In the genomic region with DNA sequence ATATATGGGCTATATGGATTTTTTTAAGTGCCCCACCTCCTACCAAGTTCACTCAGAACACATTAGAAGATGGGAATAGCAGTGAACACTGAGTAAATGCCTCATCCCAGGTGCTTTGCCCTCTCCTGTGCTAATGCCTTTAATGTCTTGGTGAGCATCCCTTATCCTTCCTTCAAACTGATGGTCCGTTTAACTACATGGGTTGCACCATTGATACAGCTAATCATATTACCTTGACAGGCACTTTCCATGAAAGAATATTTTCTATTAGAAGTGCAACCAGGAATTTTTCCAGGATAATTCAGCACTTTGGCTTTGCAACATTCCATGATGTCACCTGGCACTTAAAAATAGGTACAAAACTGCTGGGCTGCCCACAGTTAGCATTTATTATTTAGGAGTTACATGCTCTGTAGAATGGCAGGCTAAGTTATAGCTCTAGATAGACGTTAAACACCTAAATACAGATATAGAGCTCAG, we compare ENCODE assay signal across 34 cellular contexts.
"Had no signal": no experiment of that assay in that cellular context is flagged by ENCODE, and none has a peak within 500 bp of the region (broad histone marks: within the 10 kb centered on the region; RNA-seq: fewer than 3 reads in every experiment).

No MANE protein-coding gene starts in this region.

- H3K4me3 ChIP-seq: MG63 had no signal

- H3K27me3 ChIP-seq: MG63 had no signal

- DNase-seq: Karpas-422, Kasumi-1, MG63, MM.1S, MV-4-11, NCI-H1048, NCI-H1092, NCI-H1092 treated with DMSO at 0.1 percent for 48 hours, NCI-H1105, NCI-H1105 treated with DMSO at 0.1 percent for 48 hours, NCI-H1417, NCI-H1417 treated with DMSO at 0.1 percent for 48 hours, NCI-H1436, NCI-H1436 treated with DMSO at 0.1 percent for 48 hours, NCI-H146, NCI-H1694, NCI-H1694 treated with DMSO at 0.1 percent for 48 hours, NCI-H187, NCI-H187 treated with DMSO at 0.1 percent for 48 hours, NCI-H1930, NCI-H2029, NCI-H2029 treated with DMSO at 0.1 percent for 48 hours, NCI-H2081, NCI-H2081 treated with DMSO at 0.1 percent for 48 hours, NCI-H2107, NCI-H2171, NCI-H2171 treated with DMSO at 0.1 percent for 48 hours, NCI-H2227 treated with DMSO at 0.1 percent for 48 hours, NCI-H226, NCI-H345, NCI-H446, NCI-H446 treated with DMSO at 0.1 percent for 48 hours, NCI-H510A, NCI-H510A treated with DMSO at 0.1 percent for 48 hours had no signal

- H3K36me3 ChIP-seq: MG63 had no signal
